8 cellular contexts compared by ENCODE assay signal in genomic region chr3:169812844-169813677, GRCh38. TPM values are rescaled to one million over a fixed set of nuclear protein-coding genes. Genes with fewer than 3 reads are reported as not detected.
DNase-seq lines count a peak whose midpoint lies in the region; ATAC-seq and TF ChIP-seq lines count a peak whose summit lies in the region.

TSS of gene LRRC34 (minus strand) at chr3:169812904. CDS start at chr3:169812548, 356 bp downstream.
TSS of gene LRRIQ4 (plus strand) at chr3:169812870. CDS start at chr3:169821922, 9,052 bp downstream.

- H3F3A ChIP-seq in smooth muscle cell (ENCODE audit: low read depth), result no peaks in the 10 kb centered on the region

- peak within 1 kb of the TSS; percentile 94 for H3K4me3 Mint-ChIP-seq in T-helper 17 cell

- no peaks in the 10 kb centered on the region for H3K36me3 Mint-ChIP-seq in T-helper 17 cell (ENCODE audit: low read depth)

- peak within 1 kb of the TSS; percentile 81 for H2AFZ ChIP-seq in smooth muscle cell (ENCODE audit: low read depth)

- H3K9ac ChIP-seq in smooth muscle cell (ENCODE audit: low read depth), result peak within 1 kb of the TSS; percentile 58

- peak; percentile 79 for DNase-seq in GDM1 (lab: John Stamatoyannopoulos, UW)
- peak; percentile 89 for DNase-seq in HFF-Myc (ENCODE audit: extremely low read depth, low read depth)
- DNase-seq in NCI-H1417 (lab: John Stamatoyannopoulos, UW), result peak; percentile 75 to 96 (median 95)
- peak; percentile 33 to 42 (median 41) for DNase-seq in T-helper 17 cell
- DNase-seq in body of pancreas, result peak; percentile 36 to 70 (median 64)
- peak; percentile 63 for DNase-seq in iPS-NIHi11 (ENCODE audit: low spot score)
- peak; percentile 24 for DNase-seq in smooth muscle cell (lab: John Stamatoyannopoulos, UW; ENCODE audit: unreplicated experiment)
- no peak for DNase-seq in GM19240 (ENCODE audit: insufficient read length, low spot score)

- peaks cover 22% of the 10 kb centered on the region for H3K4me1 Mint-ChIP-seq in T-helper 17 cell

- H3K4me1 ChIP-seq in body of pancreas, result peaks cover 14% of the 10 kb centered on the region
- H3K4me1 ChIP-seq in smooth muscle cell (ENCODE audit: low read depth), result peaks cover 6% of the 10 kb centered on the region

- peak within 1 kb of the TSS; percentile 55 for H3K4me3 ChIP-seq in HFF-Myc (replicated peaks; ENCODE audit: low read depth, low read length)
- peak within 1 kb of the TSS in 1 of 2 donors; percentile 26 for H3K4me3 ChIP-seq in body of pancreas
- H3K4me3 ChIP-seq in smooth muscle cell, result peak within 1 kb of the TSS; percentile 61

- peak within 1 kb of the TSS; percentile 75 for H3K27ac Mint-ChIP-seq in T-helper 17 cell

- H3K36me3 ChIP-seq in body of pancreas (replicated peaks in 1 of 2; ENCODE audit: insufficient read depth in 1 of 2, low read depth in 2 of 2), result no peaks in the 10 kb centered on the region
- H3K36me3 ChIP-seq in smooth muscle cell (ENCODE audit: low read depth), result no peaks in the 10 kb centered on the region

- ATAC-seq in T-helper 17 cell (peak; percentile 57), body of pancreas (peak; percentile 50)

- no peak for TF ChIP-seq POLR2A in body of pancreas (IDR thresholded peaks at IDR 0.05)

- H4K20me1 ChIP-seq in smooth muscle cell (ENCODE audit: low read depth), result no peaks in the 10 kb centered on the region

- H3K27ac ChIP-seq in body of pancreas, result peak within 1 kb of the TSS; percentile 0 to 47 (median 25)
- H3K27ac ChIP-seq in smooth muscle cell (ENCODE audit: low read depth), result peak within 1 kb of the TSS; percentile 51

- H3K27me3 ChIP-seq in body of pancreas (no peaks in the 10 kb centered on the region), smooth muscle cell (ENCODE audit: low read depth) (no peaks in the 10 kb centered on the region)

- H3K79me2 ChIP-seq in smooth muscle cell (ENCODE audit: low read depth), result no peaks in the 10 kb centered on the region

- peak within 1 kb of the TSS; percentile 85 for H3K4me2 ChIP-seq in smooth muscle cell

- no peak for TF ChIP-seq CTCF in HFF-Myc (IDR thresholded peaks at IDR 0.05; ENCODE audit: low read depth, low read length, missing control alignments)
- no peak for TF ChIP-seq CTCF in body of pancreas (IDR thresholded peaks at IDR 0.05)
- no peak for TF ChIP-seq CTCF in smooth muscle cell (IDR thresholded peaks at IDR 0.05; ENCODE audit: borderline replicate concordance, insufficient read depth, poor library complexity, severe bottlenecking)

- peaks cover 12% of the 10 kb centered on the region for H3K27me3 Mint-ChIP-seq in T-helper 17 cell

- H3K9me3 ChIP-seq in T-helper 17 cell (ENCODE audit: control insufficient read depth, low read length, poor library complexity, severe bottlenecking) (peaks cover 3% of the 10 kb centered on the region), body of pancreas (peaks cover 0 to 5% (median 0%) of the 10 kb centered on the region in 3 donors), smooth muscle cell (replicated peaks; ENCODE audit: low read depth) (peaks cover 11% of the 10 kb centered on the region)

- 39 to 56% methylated on average over 20 of the region's 20 CpGs for WGBS in body of pancreas, 2 donors
- WGBS in smooth muscle cell (ENCODE audit: low lambda C conversion rate), result 45% methylated on average over 20 of the region's 20 CpGs

- intact Hi-C loops in body of pancreas (cut with DNase I), result no loop called here

RNA-seq across cellular contexts. Expression of gene LRRC34, which starts in this region (rescaled TPM):
- total RNA-seq in T-helper 17 cell, result under 1 TPM; 0.77 to 0.78 TPM
- 1 to 10 TPM in 1 of 2 donors, not detected in 1; 3.4 TPM for total RNA-seq in body of pancreas
- 1.8 and 2.4 TPM in 2 replicates for total RNA-seq in smooth muscle cell
- polyA plus RNA-seq in smooth muscle cell, result 1.8 and 2.5 TPM in 2 replicates

RNA-seq across cellular contexts. Expression of gene LRRIQ4, which starts in this region (rescaled TPM):
- total RNA-seq in T-helper 17 cell (not detected), body of pancreas (not detected), smooth muscle cell (0.18 TPM in 1 of 2 replicates, not detected in the other)
- polyA plus RNA-seq in smooth muscle cell, result not detected in 2 replicates

Comparison
In these comparisons a context has a peak if more than half of its experiments do, and no peak if none do; other contexts are left out.
1. Peak in DNase-seq and ATAC-seq in T-helper 17 cell; RNA of the genes that start here not detected or under 1 TPM.